8 cellular contexts compared by ENCODE assay signal in the genomic region with DNA sequence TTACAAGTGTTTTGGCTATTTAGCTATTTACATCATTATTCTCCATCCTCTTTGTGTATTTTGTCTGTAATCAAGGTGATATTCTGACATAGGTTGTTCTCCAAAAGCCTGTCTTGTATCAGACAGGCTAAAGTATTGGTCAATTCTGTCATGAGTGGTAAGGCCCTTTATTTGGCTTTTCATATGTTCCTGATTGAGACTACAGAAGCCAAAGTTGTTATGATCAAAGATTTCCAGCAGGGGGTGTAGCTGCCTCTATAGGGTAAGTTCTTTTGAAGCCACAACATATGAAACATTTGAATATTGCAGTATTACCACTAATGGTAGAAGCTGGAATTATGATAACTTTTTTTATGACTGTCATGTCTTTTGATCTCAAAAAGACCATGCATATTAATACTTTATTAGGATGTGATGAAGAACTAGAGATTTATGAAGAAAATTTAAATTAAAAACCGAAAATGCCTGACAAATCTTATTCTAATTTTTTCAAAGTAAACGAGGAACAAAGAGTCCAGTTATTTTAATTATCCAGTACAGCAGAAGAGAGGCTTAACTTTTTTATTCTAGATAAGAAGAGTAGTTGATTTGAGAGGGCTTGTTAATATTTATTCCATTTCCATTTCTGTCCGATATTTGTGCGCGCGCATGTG. TPM values are rescaled to one million over a fixed set of nuclear protein-coding genes. Genes with fewer than 3 reads are reported as not detected.
DNase-seq lines count a peak whose midpoint lies in the region; ATAC-seq, FAIRE-seq and TF ChIP-seq lines count a peak whose summit lies in the region.

No MANE protein-coding gene starts in this region.

- no peak overlapping the region for H3K4me2 ChIP-seq in HepG2 (ENCODE audit: low read depth, low read length)

- TF ChIP-seq CTCF in bronchial epithelial cell (IDR thresholded peaks at IDR 0.05; ENCODE audit: insufficient read depth, low read length, severe bottlenecking) (peak; percentile 46), HepG2 (CRISPR knock-in tag; IDR thresholded peaks at IDR 0.05) (peak; percentile 92)

- H2AFZ ChIP-seq in HepG2 (ENCODE audit: low read length) = no peak overlapping the region

- FAIRE-seq in bronchial epithelial cell (lab: Jason Lieb, UNC) (no peak), HepG2 (lab: Jason Lieb, UNC) (peak; percentile 64)

- POLR2A ChIA-PET in HepG2 (lab: Yijun Ruan, JAX) = interaction anchor here (0.6 to 0.9 kb wide), 2 partner anchors 181 to 1895 kb away, joined by 4 to 5 read pairs; no protein-coding TSS in a partner anchor

- WGBS in HepG2 (ENCODE audit: low lambda C conversion rate) = 83% methylated on average over 6 of the region's 6 CpGs

- no peak overlapping the region for H3K9ac ChIP-seq in HepG2 (ENCODE audit: insufficient read depth, low read depth, low read length)

- in situ Hi-C loops in HepG2 (cut with HindIII; ENCODE audit: extremely low pct_ligation_motif_present, low pct_unique_long_range_greater_than_20kb) = loop anchor here (5.0 kb wide), 3 partner anchors 141 to 399 kb away; no protein-coding TSS in a partner anchor

- ATAC-seq in GM18909 (IDR thresholded peaks at IDR 0.05; ENCODE audit: poor library complexity, unreplicated experiment) = peak; percentile 35
- ATAC-seq in HepG2 = no peak
- ATAC-seq in GM21526 (IDR thresholded peaks at IDR 0.05; ENCODE audit: low FRiP score, unreplicated experiment) = no peak

- H3K4me3 ChIP-seq in bronchial epithelial cell (ENCODE audit: low read depth, low read length) (no peak overlapping the region), HepG2 (replicated peaks in 1 of 3; ENCODE audit: insufficient read depth in 1 of 3, low read depth in 2 of 3, low read length in 3 of 3) (no peak overlapping the region)

- H3K36me3 ChIP-seq in bronchial epithelial cell (ENCODE audit: control insufficient read depth, insufficient read depth, low read length) (no peaks in the 10 kb centered on the region), HepG2 (replicated peaks in 1 of 2; ENCODE audit: control insufficient read depth in 1 of 2, insufficient read depth in 2 of 2, low read length in 2 of 2) (no peaks in the 10 kb centered on the region)

- CTCF ChIA-PET in HepG2 (lab: Yijun Ruan, JAX; ENCODE audit: low intra/inter-chr PET ratio, low total read pairs) = interaction anchor here (0.9 to 7.8 kb wide), 8 partner anchors 85 to 564 kb away, joined by 3 to 216 read pairs (median 8); no protein-coding TSS in a partner anchor

- TF ChIP-seq EP300 in HepG2 (IDR thresholded peaks at IDR 0.05; ENCODE audit: low read depth in 2 of 2, low read length in 2 of 2) (no peak), HepG2 (CRISPR knock-in tag; IDR thresholded peaks at IDR 0.05; ENCODE audit: borderline replicate concordance) (no peak)

- TF ChIP-seq RAD21 in HepG2 (CRISPR knock-in tag; IDR thresholded peaks at IDR 0.05) = peak; percentile 91

- DNase-seq in COLO668 (lab: John Stamatoyannopoulos, UW; ENCODE audit: unreplicated experiment) = peak; percentile 68
- DNase-seq in NCI-H1092 (lab: John Stamatoyannopoulos, UW) = peak; percentile 72
- DNase-seq in SK-N-DZ (ENCODE audit: low spot score) = peak; percentile 82
- DNase-seq in bronchial epithelial cell (ENCODE audit: low read depth) = peak; percentile 83
- DNase-seq in HepG2 (ENCODE audit: low spot score) = peak; percentile 94
- peak; percentile 75 for DNase-seq in stromal cell of bone marrow (ENCODE audit: low read depth)

- H3K27me3 ChIP-seq in bronchial epithelial cell (ENCODE audit: control insufficient read depth, insufficient read depth, low read length) = no peaks in the 10 kb centered on the region
- peaks cover 0 to 6% of the 10 kb centered on the region in 2 experiments; a peak in 1 of 5 replicates for H3K27me3 ChIP-seq in HepG2 (ENCODE audit: control insufficient read depth in 1 of 2, insufficient read depth in 2 of 2, low read length in 2 of 2)

- no peaks in the 10 kb centered on the region for H3K9me3 ChIP-seq in HepG2 (ENCODE audit: low read length)

- intact Hi-C loops in HepG2 (cut with micrococcal nuclease; ENCODE audit: unreplicated experiment) = loop anchor here (1.0 to 2.0 kb wide), 6 partner anchors 139 to 563 kb away; no protein-coding TSS in a partner anchor

- peaks cover 14% of the 10 kb centered on the region for H3K79me2 ChIP-seq in HepG2 (ENCODE audit: insufficient read depth, low read length)

- BruUV-seq in HepG2 (replicated peaks; lab: Mats Ljungman, UMichigan) = no TSS peak

- peaks cover 2% of the 10 kb centered on the region; the same call in 1 of the 2 replicates for H4K20me1 ChIP-seq in HepG2 (ENCODE audit: insufficient read depth, low read length)

- no peak for TF ChIP-seq POLR2A in HepG2 (IDR thresholded peaks at IDR 0.05; ENCODE audit: insufficient read depth in 1 of 2, low read depth in 2 of 2, low read length in 2 of 2)

- no peak overlapping the region for H3K27ac ChIP-seq in HepG2 (ENCODE audit: extremely low read length, insufficient read depth, low read length)

- H3K4me1 ChIP-seq in HepG2 (ENCODE audit: insufficient read depth, low read length) = peaks cover 14% of the 10 kb centered on the region

TF ChIP-seq in HepG2, 621 proteins besides CTCF, POLR2A, EP300 and RAD21 (continues in another document):
- TF ChIP-seq ZNF350 (CRISPR knock-in tag; IDR thresholded peaks at IDR 0.05; ENCODE audit: borderline replicate concordance, low read depth) (no peak), SMAD9 (CRISPR knock-in tag; IDR thresholded peaks at IDR 0.05) (no peak), MTF1 (CRISPR knock-in tag; IDR thresholded peaks at IDR 0.05) (no peak), ZNF256 (CRISPR knock-in tag; conservative IDR thresholded peaks at IDR 0.05) (no peak), MEIS2 (CRISPR knock-in tag; IDR thresholded peaks at IDR 0.05) (no peak), NBN (conservative IDR thresholded peaks at IDR 0.05) (no peak), EEA1 (CRISPR knock-in tag; IDR thresholded peaks at IDR 0.05; ENCODE audit: borderline replicate concordance) (no peak), HHEX (CRISPR knock-in tag; IDR thresholded peaks at IDR 0.05) (no peak), RBM22 (optimal IDR thresholded peaks at IDR 0.05; ENCODE audit: low read length) (no peak), TBX2 (CRISPR knock-in tag; IDR thresholded peaks at IDR 0.05; ENCODE audit: borderline replicate concordance) (no peak), SNAPC2 (CRISPR knock-in tag; IDR thresholded peaks at IDR 0.05) (no peak), SMARCC2 (IDR thresholded peaks at IDR 0.05) (no peak), FOXO1 (CRISPR knock-in tag; IDR thresholded peaks at IDR 0.05) (no peak), JUND (CRISPR knock-in tag; IDR thresholded peaks at IDR 0.05) (no peak)
- TF ChIP-seq, protein P1, sequence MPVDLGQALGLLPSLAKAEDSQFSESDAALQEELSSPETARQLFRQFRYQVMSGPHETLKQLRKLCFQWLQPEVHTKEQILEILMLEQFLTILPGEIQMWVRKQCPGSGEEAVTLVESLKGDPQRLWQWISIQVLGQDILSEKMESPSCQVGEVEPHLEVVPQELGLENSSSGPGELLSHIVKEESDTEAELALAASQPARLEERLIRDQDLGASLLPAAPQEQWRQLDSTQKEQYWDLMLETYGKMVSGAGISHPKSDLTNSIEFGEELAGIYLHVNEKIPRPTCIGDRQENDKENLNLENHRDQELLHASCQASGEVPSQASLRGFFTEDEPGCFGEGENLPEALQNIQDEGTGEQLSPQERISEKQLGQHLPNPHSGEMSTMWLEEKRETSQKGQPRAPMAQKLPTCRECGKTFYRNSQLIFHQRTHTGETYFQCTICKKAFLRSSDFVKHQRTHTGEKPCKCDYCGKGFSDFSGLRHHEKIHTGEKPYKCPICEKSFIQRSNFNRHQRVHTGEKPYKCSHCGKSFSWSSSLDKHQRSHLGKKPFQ (CRISPR knock-in tag; IDR thresholded peaks at IDR 0.05; ENCODE audit: insufficient replicate concordance) = no peak
- TF ChIP-seq, protein P2, sequence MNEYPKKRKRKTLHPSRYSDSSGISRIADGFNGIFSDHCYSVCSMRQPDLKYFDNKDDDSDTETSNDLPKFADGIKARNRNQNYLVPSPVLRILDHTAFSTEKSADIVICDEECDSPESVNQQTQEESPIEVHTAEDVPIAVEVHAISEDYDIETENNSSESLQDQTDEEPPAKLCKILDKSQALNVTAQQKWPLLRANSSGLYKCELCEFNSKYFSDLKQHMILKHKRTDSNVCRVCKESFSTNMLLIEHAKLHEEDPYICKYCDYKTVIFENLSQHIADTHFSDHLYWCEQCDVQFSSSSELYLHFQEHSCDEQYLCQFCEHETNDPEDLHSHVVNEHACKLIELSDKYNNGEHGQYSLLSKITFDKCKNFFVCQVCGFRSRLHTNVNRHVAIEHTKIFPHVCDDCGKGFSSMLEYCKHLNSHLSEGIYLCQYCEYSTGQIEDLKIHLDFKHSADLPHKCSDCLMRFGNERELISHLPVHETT (CRISPR knock-in tag; conservative IDR thresholded peaks at IDR 0.05) = no peak

RNA-seq across cellular contexts. Expression of a gene that starts 3.4 kb away (rescaled TPM):
- 20.3 and 25.9 TPM in 2 replicates for polyA plus RNA-seq in SK-N-DZ (2014; cell fraction: cytosol; rRNA removed)
- polyA plus RNA-seq in SK-N-DZ (2014; cell fraction: nucleus; rRNA removed) = 11.3 and 17.5 TPM in 2 replicates
- total RNA-seq in bronchial epithelial cell (139 and 150 TPM in 2 replicates), HepG2 (2016; rRNA removed; fragmentation: Illumina TruSeq; extraction: Trizol) (144 and 251 TPM in 2 replicates)
- 107 and 120 TPM in 2 replicates for total RNA-seq in HepG2 (2016; cell fraction: cytosol; rRNA removed; fragmentation: Illumina TruSeq; extraction: Trizol; ENCODE audit: low read depth)
- 143 and 234 TPM in 2 replicates for total RNA-seq in HepG2 (2016; cell fraction: insoluble cytoplasmic fraction; rRNA removed; fragmentation: Illumina TruSeq; extraction: Trizol)
- total RNA-seq in HepG2 (2016; cell fraction: membrane; rRNA removed; fragmentation: Illumina TruSeq; extraction: Trizol) = 251 and 354 TPM in 2 replicates
- total RNA-seq in HepG2 (2016; cell fraction: nucleus; rRNA removed; fragmentation: Illumina TruSeq; extraction: Trizol) = 126 and 127 TPM in 2 replicates
- polyA plus RNA-seq in HepG2 (2011; rRNA removed) = 33.2 and 33.7 TPM in 2 replicates
- 9.5 and 23.4 TPM in 2 replicates for polyA plus RNA-seq in HepG2 (2011; cell fraction: cytosol; rRNA removed)
- 16.4 and 21.5 TPM in 2 replicates for polyA plus RNA-seq in HepG2 (2011; cell fraction: nucleus; rRNA removed)
- polyA plus RNA-seq in HepG2 (2012) = 66.9 and 68.2 TPM in 2 replicates
- 7.1 and 8.7 TPM in 2 replicates for polyA plus RNA-seq in HepG2 (2016; cell fraction: cytosol; fragmentation: Illumina TruSeq; extraction: Trizol; ENCODE audit: low read depth)
- polyA plus RNA-seq in HepG2 (2016; cell fraction: insoluble cytoplasmic fraction; fragmentation: Illumina TruSeq; extraction: Trizol; ENCODE audit: low read depth) = 97.2 and 109 TPM in 2 replicates
- 24.4 and 27.7 TPM in 2 replicates for polyA plus RNA-seq in HepG2 (2016; cell fraction: membrane; fragmentation: Illumina TruSeq; extraction: Trizol; ENCODE audit: low read depth)
- 58.3 and 60.5 TPM in 2 replicates for polyA plus RNA-seq in HepG2 (2016; cell fraction: nucleus; fragmentation: Illumina TruSeq; extraction: Trizol; ENCODE audit: insufficient read depth, low read depth)
- polyA minus RNA-seq in HepG2 (2011; rRNA and poly(A)+ RNA removed; ENCODE audit: low replicate concordance) = 32.3 and 33.4 TPM in 2 replicates
- 126 and 147 TPM in 2 replicates for polyA minus RNA-seq in HepG2 (2011; cell fraction: cytosol; rRNA and poly(A)+ RNA removed)
- 187 and 220 TPM in 2 replicates for polyA minus RNA-seq in HepG2 (2011; cell fraction: nucleus; rRNA and poly(A)+ RNA removed)
